In the genomic region with DNA sequence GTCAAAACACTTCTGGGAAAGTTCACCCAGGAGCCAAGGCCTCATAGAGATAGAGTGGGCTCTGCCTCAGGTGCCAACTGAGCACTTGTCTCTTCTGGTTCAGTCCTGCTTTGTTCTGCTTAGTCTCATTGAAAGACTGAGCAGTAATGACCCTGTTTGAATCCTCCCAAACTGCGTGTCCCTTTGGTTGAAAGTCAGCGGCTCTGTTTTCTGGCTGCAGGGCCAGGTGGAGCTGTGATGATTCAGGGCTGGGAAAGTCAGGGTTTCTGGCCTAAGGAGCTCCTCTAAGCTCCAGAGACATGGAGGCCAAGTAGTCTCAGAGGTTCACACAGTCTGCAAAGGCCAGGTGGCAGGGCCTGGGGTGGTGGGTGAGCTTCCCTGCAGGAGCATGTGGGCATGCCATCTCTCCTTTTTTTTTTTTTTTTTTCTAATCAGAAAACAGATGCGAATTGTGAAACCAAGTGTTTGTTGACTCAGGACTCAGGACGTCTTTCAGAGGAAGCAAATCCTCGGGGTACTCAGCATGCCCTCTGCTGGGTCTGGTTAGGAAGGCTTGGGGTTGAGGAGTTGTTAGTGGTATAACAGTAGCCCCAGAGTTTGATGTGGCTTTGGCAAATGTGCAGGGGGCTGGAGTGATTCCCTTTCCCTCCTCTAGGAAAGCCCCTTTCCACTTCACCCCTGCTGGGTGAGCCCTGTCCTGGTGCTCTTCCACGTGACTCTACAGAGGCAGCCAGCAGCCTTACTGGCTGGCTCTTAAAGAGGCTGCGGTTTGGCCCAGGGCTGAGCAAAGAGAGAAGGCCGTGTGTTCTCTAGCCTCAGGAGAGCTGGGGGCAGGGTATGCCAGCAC, we compare ENCODE assay signal across 12 cellular contexts. TPM values are rescaled to one million over a fixed set of nuclear protein-coding genes. Genes with fewer than 3 reads are reported as not detected.
DNase-seq lines count a peak whose midpoint lies in the region; ATAC-seq, FAIRE-seq and TF ChIP-seq lines count a peak whose summit lies in the region.
"Had no signal": no experiment of that assay in that cellular context is flagged by ENCODE, and none has a peak within 500 bp of the region (broad histone marks: within the 10 kb centered on the region; RNA-seq: fewer than 3 reads in every experiment).

No MANE protein-coding gene starts in this region.

- H3K27me3 ChIP-seq in KMS-11 (ENCODE audit: insufficient read depth, low read depth) (no peaks in the 10 kb centered on the region), mammary epithelial cell (ENCODE audit: insufficient read depth, low read length) (no peaks in the 10 kb centered on the region), HepG2 (ENCODE audit: control insufficient read depth in 1 of 2, insufficient read depth in 2 of 2, low read length in 2 of 2) (no peaks in the 10 kb centered on the region), hepatocyte (no peaks in the 10 kb centered on the region)

- H3K9ac ChIP-seq in KMS-11 (peak overlapping the region; percentile 4; the same call in 1 of the 2 replicates), mammary epithelial cell (ENCODE audit: insufficient read depth, low read length) (no peak overlapping the region), HepG2 (ENCODE audit: insufficient read depth, low read depth, low read length) (peak overlapping the region; percentile 18)

- no peaks in the 10 kb centered on the region for H3K36me3 ChIP-seq in KMS-11 (ENCODE audit: insufficient read depth)
- H3K36me3 ChIP-seq in mammary epithelial cell (ENCODE audit: insufficient read depth, low read length): no peaks in the 10 kb centered on the region
- no peaks in the 10 kb centered on the region for H3K36me3 ChIP-seq in HepG2 (replicated peaks in 1 of 2; ENCODE audit: control insufficient read depth in 1 of 2, insufficient read depth in 2 of 2, low read length in 2 of 2)
- H3K36me3 ChIP-seq in hepatocyte (replicated peaks; ENCODE audit: insufficient read depth, low read depth): no peaks in the 10 kb centered on the region

- H3K27ac ChIP-seq in KMS-11 (peak overlapping the region; percentile 58), mammary epithelial cell (ENCODE audit: insufficient read depth, low read depth, low read length) (no peak overlapping the region), HepG2 (ENCODE audit: extremely low read length, insufficient read depth, low read length) (peak overlapping the region; percentile 51), hepatocyte (no peak overlapping the region)

- no peaks in the 10 kb centered on the region for H3K36me3 Mint-ChIP-seq in effector memory CD8-positive, alpha-beta T cell (ENCODE audit: insufficient read depth)
- H3K36me3 Mint-ChIP-seq: CD8-positive, alpha-beta memory T cell had no signal

- CTCF ChIA-PET in mammary epithelial cell (lab: Charles Lee; ENCODE audit: low non-redundant PET) (no interaction called here), HepG2 (lab: Yijun Ruan, JAX; ENCODE audit: low intra/inter-chr PET ratio, low total read pairs) (interaction anchor here (1.1 kb wide), 1 partner anchor 307 kb away, joined by 3 read pairs; no protein-coding TSS in a partner anchor)

- intact Hi-C loops in mammary epithelial cell (cut with micrococcal nuclease) (no loop called here), HepG2 (cut with micrococcal nuclease; ENCODE audit: unreplicated experiment) (no loop called here)

- H3K4me1 ChIP-seq in KMS-11 (ENCODE audit: low read depth, poor library complexity, severe bottlenecking) (peaks cover 22% of the 10 kb centered on the region), mammary epithelial cell (ENCODE audit: insufficient read depth, low read length) (peaks cover 12% of the 10 kb centered on the region), HepG2 (ENCODE audit: insufficient read depth, low read length) (peaks cover 87% of the 10 kb centered on the region), hepatocyte (ENCODE audit: insufficient read depth) (peaks cover 5% of the 10 kb centered on the region)

- ATAC-seq in HepG2 (peak; percentile 82), HG03108 (IDR thresholded peaks at IDR 0.05; ENCODE audit: unreplicated experiment) (no peak)
- no peak for ATAC-seq in effector memory CD8-positive, alpha-beta T cell (replicated peaks)

- no peak overlapping the region for H3K4me3 Mint-ChIP-seq in effector memory CD8-positive, alpha-beta T cell
- H3K4me3 Mint-ChIP-seq: CD8-positive, alpha-beta memory T cell had no signal

- H4K20me1 ChIP-seq in KMS-11 (ENCODE audit: insufficient read depth): no peaks in the 10 kb centered on the region
- H4K20me1 ChIP-seq in mammary epithelial cell (ENCODE audit: insufficient read depth, low read length): no peaks in the 10 kb centered on the region
- H4K20me1 ChIP-seq in HepG2 (ENCODE audit: insufficient read depth, low read length): no peaks in the 10 kb centered on the region
- no peaks in the 10 kb centered on the region for H4K20me1 ChIP-seq in hepatocyte (ENCODE audit: insufficient read depth, poor library complexity, severe bottlenecking)

- H3K4me1 Mint-ChIP-seq in effector memory CD8-positive, alpha-beta T cell (ENCODE audit: low read depth in 2 of 2): no peaks in the 10 kb centered on the region
- H3K4me1 Mint-ChIP-seq: CD8-positive, alpha-beta memory T cell had no signal

- in situ Hi-C loops in mammary epithelial cell (cut with MboI; ENCODE audit: low sequenced_read_pairs in 2 of 2) (no loop called here), HepG2 (cut with HindIII; ENCODE audit: extremely low pct_ligation_motif_present, low pct_unique_long_range_greater_than_20kb) (no loop called here)

- no peak for DNase-seq in AG09319 (ENCODE audit: extremely low read depth, low read depth)
- DNase-seq in mammary epithelial cell: peak; percentile 35
- peak; percentile 71 for DNase-seq in HepG2 (ENCODE audit: low spot score)
- no peak for DNase-seq in NCI-H526 (lab: John Stamatoyannopoulos, UW)
- no peak for DNase-seq in effector memory CD8-positive, alpha-beta T cell
- no peak for DNase-seq in hepatocyte (ENCODE audit: low spot score)
- DNase-seq: CD8-positive, alpha-beta memory T cell; NCI-H1930; T-helper 9 cell had no signal

- TF ChIP-seq CTCF in AG09319 (IDR thresholded peaks at IDR 0.05; ENCODE audit: low read depth, low read length): peak; percentile 29
- TF ChIP-seq CTCF in KMS-11 (conservative IDR thresholded peaks at IDR 0.05; ENCODE audit: low read depth, low read length): no peak
- no peak for TF ChIP-seq CTCF in mammary epithelial cell (conservative IDR thresholded peaks at IDR 0.05 in 1 of 2, IDR thresholded peaks at IDR 0.05 in 1 of 2; ENCODE audit: extremely low read depth in 1 of 2, insufficient read depth in 1 of 2, low read depth in 1 of 2, low read length in 2 of 2)
- peak; percentile 53 for TF ChIP-seq CTCF in HepG2 (CRISPR knock-in tag; IDR thresholded peaks at IDR 0.05)
- TF ChIP-seq CTCF in hepatocyte (IDR thresholded peaks at IDR 0.05; ENCODE audit: poor library complexity): no peak

- TF ChIP-seq POLR2A in HepG2 (IDR thresholded peaks at IDR 0.05; ENCODE audit: insufficient read depth in 1 of 2, low read depth in 2 of 2, low read length in 2 of 2): no peak

- no peak overlapping the region for H3K4me3 ChIP-seq in KMS-11 (IDR thresholded peaks at IDR 0.05; ENCODE audit: insufficient read depth, low read depth, low read length)
- H3K4me3 ChIP-seq in mammary epithelial cell (replicated peaks in 1 of 3; ENCODE audit: insufficient read depth in 1 of 3, low read depth in 2 of 3, low read length in 3 of 3): no peak overlapping the region
- peak overlapping the region in 1 of 3 experiments; percentile 39; a peak in 2 of 6 replicates for H3K4me3 ChIP-seq in HepG2 (replicated peaks in 1 of 3; ENCODE audit: insufficient read depth in 1 of 3, low read depth in 2 of 3, low read length in 3 of 3)
- H3K4me3 ChIP-seq in hepatocyte: no peak overlapping the region

- H3K27me3 Mint-ChIP-seq in effector memory CD8-positive, alpha-beta T cell: peaks cover 0 to 31% of the 10 kb centered on the region in 2 donors

- H3K4me2 ChIP-seq in KMS-11 (peak overlapping the region; percentile 37; the same call in 1 of the 2 replicates), mammary epithelial cell (ENCODE audit: insufficient read depth, low read depth, low read length) (no peak overlapping the region), HepG2 (ENCODE audit: low read depth, low read length) (peak overlapping the region; percentile 48), hepatocyte (no peak overlapping the region)

- no TSS peak for BruUV-seq in mammary epithelial cell (replicated peaks; lab: Mats Ljungman, UMichigan)
- BruUV-seq in HepG2 (replicated peaks; lab: Mats Ljungman, UMichigan): no TSS peak

- peak; percentile 36 for FAIRE-seq in HepG2 (lab: Jason Lieb, UNC)

- POLR2A ChIA-PET in HepG2 (lab: Yijun Ruan, JAX): interaction anchor here (0.7 to 4.1 kb wide), 12 partner anchors 10 to 310 kb away, joined by 3 to 37 read pairs (median 5); a partner anchor contains a TSS

- H3K79me2 ChIP-seq in KMS-11 (ENCODE audit: insufficient read depth, low read depth): no peaks in the 10 kb centered on the region
- H3K79me2 ChIP-seq in mammary epithelial cell (ENCODE audit: insufficient read depth, low read length): no peaks in the 10 kb centered on the region
- no peaks in the 10 kb centered on the region for H3K79me2 ChIP-seq in HepG2 (ENCODE audit: insufficient read depth, low read length)
- H3K79me2 ChIP-seq in hepatocyte: no peaks in the 10 kb centered on the region

- H2AFZ ChIP-seq in KMS-11 (ENCODE audit: low read depth) (peak overlapping the region; percentile 54), mammary epithelial cell (ENCODE audit: low read depth, low read length) (peak overlapping the region; percentile 69), HepG2 (ENCODE audit: low read length) (peak overlapping the region; percentile 62), hepatocyte (no peak overlapping the region)

- H3K9me2 ChIP-seq in hepatocyte (replicated peaks; ENCODE audit: insufficient read depth): no peaks in the 10 kb centered on the region

- no peaks in the 10 kb centered on the region for H3K9me3 ChIP-seq in mammary epithelial cell (replicated peaks; ENCODE audit: insufficient read depth, low read length)
- no peaks in the 10 kb centered on the region for H3K9me3 ChIP-seq in HepG2 (ENCODE audit: low read length)
- no peaks in the 10 kb centered on the region for H3K9me3 ChIP-seq in hepatocyte (ENCODE audit: low read depth)

- dilution Hi-C loops in mammary epithelial cell (cut with HindIII; ENCODE audit: low sequenced_read_pairs): no loop called here

- TF ChIP-seq EP300 in HepG2 (IDR thresholded peaks at IDR 0.05; ENCODE audit: low read depth in 2 of 2, low read length in 2 of 2): no peak
- no peak for TF ChIP-seq EP300 in HepG2 (CRISPR knock-in tag; IDR thresholded peaks at IDR 0.05; ENCODE audit: borderline replicate concordance)

- no peaks in the 10 kb centered on the region for H3K9me3 Mint-ChIP-seq in effector memory CD8-positive, alpha-beta T cell
- H3K9me3 Mint-ChIP-seq: activated T-helper 2 cell treated with anti-CD3 and anti-CD28 coated beads, Interferon-gamma antibody, Interleukin-2, Interleukin-4, amounts not matched to agents 10 μg/mL and 5 μg/mL and 100 μg/mL, durations not matched to agents 14 hours and 24 hours and 36 hours; CD8-positive, alpha-beta memory T cell had no signal

- H3K27ac Mint-ChIP-seq in effector memory CD8-positive, alpha-beta T cell: peak overlapping the region in 1 of 2 donors; percentile 26
- H3K27ac Mint-ChIP-seq: activated T-helper 2 cell treated with anti-CD3 and anti-CD28 coated beads, Interferon-gamma antibody, Interleukin-2, Interleukin-4, amounts not matched to agents 10 μg/mL and 5 μg/mL and 100 μg/mL, durations not matched to agents 14 hours and 24 hours and 36 hours; CD8-positive, alpha-beta memory T cell had no signal

- TF ChIP-seq RAD21 in HepG2 (CRISPR knock-in tag; IDR thresholded peaks at IDR 0.05): no peak

- WGBS in mammary epithelial cell (ENCODE audit: low coverage, missing lambda C conversion rate): 46% methylated on average over 8 of the region's 8 CpGs
- 42% methylated on average over 8 of the region's 8 CpGs for WGBS in HepG2 (ENCODE audit: low lambda C conversion rate)
- WGBS in hepatocyte (ENCODE audit: low lambda C conversion rate, missing lambda C conversion rate): 64% methylated on average over 8 of the region's 8 CpGs

RNA-seq across cellular contexts. Expression of a gene that starts 38.3 kb away (rescaled TPM):
- total RNA-seq in mammary epithelial cell (1 to 10 TPM; 3.0 to 3.9 TPM), HepG2 (2016; rRNA removed; fragmentation: Illumina TruSeq; extraction: Trizol) (0.22 and 0.28 TPM in 2 replicates), hepatocyte (3.6 and 4.3 TPM in 2 replicates)
- polyA plus RNA-seq in mammary epithelial cell (3.6 TPM), HepG2 (2011; rRNA removed) (0.30 and 0.50 TPM in 2 replicates), hepatocyte (3.6 and 5.2 TPM in 2 replicates)
- polyA minus RNA-seq in mammary epithelial cell: not detected
- 0.18 TPM in 1 of 2 replicates, not detected in the other for total RNA-seq in HepG2 (2016; cell fraction: cytosol; rRNA removed; fragmentation: Illumina TruSeq; extraction: Trizol; ENCODE audit: low read depth)
- total RNA-seq in HepG2 (2016; cell fraction: insoluble cytoplasmic fraction; rRNA removed; fragmentation: Illumina TruSeq; extraction: Trizol): 0.07 and 0.30 TPM in 2 replicates
- total RNA-seq in HepG2 (2016; cell fraction: membrane; rRNA removed; fragmentation: Illumina TruSeq; extraction: Trizol): 0.24 and 0.25 TPM in 2 replicates
- 0.40 TPM in 1 of 2 replicates, not detected in the other for total RNA-seq in HepG2 (2016; cell fraction: nucleus; rRNA removed; fragmentation: Illumina TruSeq; extraction: Trizol)
- 0.20 and 0.33 TPM in 2 replicates for polyA plus RNA-seq in HepG2 (2011; cell fraction: cytosol; rRNA removed)
- 0.11 and 0.16 TPM in 2 replicates for polyA plus RNA-seq in HepG2 (2011; cell fraction: nucleus; rRNA removed)
- polyA plus RNA-seq in HepG2 (2012): 0.16 and 0.24 TPM in 2 replicates
- polyA plus RNA-seq in HepG2 (2016; cell fraction: cytosol; fragmentation: Illumina TruSeq; extraction: Trizol; ENCODE audit: low read depth): 0.19 and 0.25 TPM in 2 replicates
- polyA plus RNA-seq in HepG2 (2016; cell fraction: insoluble cytoplasmic fraction; fragmentation: Illumina TruSeq; extraction: Trizol; ENCODE audit: low read depth): 0.12 and 0.22 TPM in 2 replicates
- polyA plus RNA-seq in HepG2 (2016; cell fraction: membrane; fragmentation: Illumina TruSeq; extraction: Trizol; ENCODE audit: low read depth): 0.35 and 0.46 TPM in 2 replicates
- 0.25 and 0.76 TPM in 2 replicates for polyA plus RNA-seq in HepG2 (2016; cell fraction: nucleus; fragmentation: Illumina TruSeq; extraction: Trizol; ENCODE audit: insufficient read depth, low read depth)
- polyA minus RNA-seq in HepG2 (2011; rRNA and poly(A)+ RNA removed; ENCODE audit: low replicate concordance): 0.21 and 0.32 TPM in 2 replicates
- polyA minus RNA-seq in HepG2 (2011; cell fraction: cytosol; rRNA and poly(A)+ RNA removed): 0.35 TPM in 1 of 2 replicates, not detected in the other
- polyA minus RNA-seq in HepG2 (2011; cell fraction: nucleus; rRNA and poly(A)+ RNA removed): 0.25 and 0.52 TPM in 2 replicates
- total RNA-seq: activated T-helper 2 cell treated with anti-CD3 and anti-CD28 coated beads, Interferon-gamma antibody, Interleukin-2, Interleukin-4, amounts not matched to agents 10 μg/mL and 5 μg/mL and 100 μg/mL, durations not matched to agents 14 hours and 24 hours and 36 hours had no signal
- polyA plus RNA-seq: CD8-positive, alpha-beta memory T cell had no signal

Comparison
In these comparisons a context has a peak if more than half of its experiments do, and no peak if none do; other contexts are left out.
1. DNase-seq: peak in mammary epithelial cell (single experiment) and HepG2 (single experiment); none in AG09319 (single experiment), NCI-H526 (0 of 2), effector memory CD8-positive, alpha-beta T cell (0 of 3) and hepatocyte (single experiment).
2. CTCF ChIP-seq: peak in AG09319 (single experiment) and HepG2 (single experiment); none in KMS-11 (single experiment), mammary epithelial cell (0 of 2) and hepatocyte (single experiment).
3. H3K27ac ChIP-seq: peak in KMS-11 (single experiment) and HepG2 (single experiment); none in mammary epithelial cell (single experiment) and hepatocyte (single experiment).
4. H3K4me2 ChIP-seq: peak in KMS-11 (single experiment) and HepG2 (single experiment); none in mammary epithelial cell (single experiment) and hepatocyte (single experiment).